In the genomic region with DNA sequence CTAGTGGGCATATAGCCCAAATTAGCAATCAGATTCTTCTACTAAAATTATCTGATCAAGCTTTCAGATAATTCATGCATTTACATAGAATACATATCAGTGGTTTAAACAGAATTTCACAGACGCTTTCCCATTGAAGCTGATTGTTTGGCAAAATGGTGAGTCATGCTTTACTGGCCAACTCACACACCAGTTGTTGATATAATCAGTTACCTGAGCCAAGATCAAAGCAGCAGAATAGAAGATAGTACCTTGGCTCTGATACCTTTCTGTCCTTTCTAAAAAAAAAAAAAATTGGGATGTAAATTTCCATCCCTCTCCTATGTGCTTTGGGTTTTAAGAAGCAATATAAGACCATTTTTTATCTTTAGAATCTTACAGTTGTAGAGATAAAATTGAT, we compare ENCODE assay signal across 1 cellular context.
TF ChIP-seq lines count a peak whose summit lies in the region.

No MANE protein-coding gene starts in this region.

TF ChIP-seq in H1, 55 proteins besides CTCF, POLR2A, EP300 and RAD21:
- TF ChIP-seq SIX5 (IDR thresholded peaks at IDR 0.05; ENCODE audit: low read depth, low read length) (no peak), RNF2 (IDR thresholded peaks at IDR 0.05; ENCODE audit: borderline replicate concordance, low read depth, low read length, missing control alignments, poor library complexity, severe bottlenecking) (no peak), E2F6 (IDR thresholded peaks at IDR 0.05) (no peak), EZH2 (IDR thresholded peaks at IDR 0.05; ENCODE audit: low read depth, low read length, severe bottlenecking) (no peak), PHF8 (conservative IDR thresholded peaks at IDR 0.05; ENCODE audit: low read depth, low read length) (no peak), MAFK (IDR thresholded peaks at IDR 0.05; ENCODE audit: low read depth, low read length) (peak; percentile 42; the same call in 1 of the 2 replicates), SP4 (IDR thresholded peaks at IDR 0.05; ENCODE audit: low read length) (no peak), BACH1 (IDR thresholded peaks at IDR 0.05; ENCODE audit: low read length) (peak; percentile 67; the same call in 1 of the 2 replicates), POLR2AphosphoS5 (IDR thresholded peaks at IDR 0.05; ENCODE audit: low read depth, low read length) (no peak), JUND (IDR thresholded peaks at IDR 0.05; ENCODE audit: low read length) (0 out of 2 replicates have a peak, but pooled peaks have one; percentile 39), SP1 (IDR thresholded peaks at IDR 0.05; ENCODE audit: low read depth, low read length) (no peak)
